25 cellular contexts compared by ENCODE assay signal in genomic region chr4:73244941-73245601, GRCh38. TPM values are rescaled to one million over a fixed set of nuclear protein-coding genes. Genes with fewer than 3 reads are reported as not detected.
DNase-seq lines count a peak whose midpoint lies in the region; ATAC-seq, FAIRE-seq and TF ChIP-seq lines count a peak whose summit lies in the region.
"Had no signal": no experiment of that assay in that cellular context is flagged by ENCODE, and none has a peak within 500 bp of the region (broad histone marks: within the 10 kb centered on the region; RNA-seq: fewer than 3 reads in every experiment).

No MANE protein-coding gene starts in this region.

- peaks cover 34% of the 10 kb centered on the region for H3K4me1 Mint-ChIP-seq in activated CD4-positive, alpha-beta T cell treated with anti-CD3 and anti-CD28 coated beads, Interleukin-2, amount 10 ng/mL, durations not matched to agents 24 days and 14 days
- peaks cover 61 to 83% (median 80%) of the 10 kb centered on the region in 3 donors for H3K4me1 Mint-ChIP-seq in CD8-positive, alpha-beta memory T cell

- peaks cover 100% of the 10 kb centered on the region for H3K79me2 ChIP-seq in K562 (ENCODE audit: control insufficient read depth, insufficient read depth, low read length)
- H3K79me2 ChIP-seq in mesendoderm (ENCODE audit: control insufficient read depth, insufficient read depth, low read length) = peaks cover 53% of the 10 kb centered on the region

- no peak overlapping the region for H3K27ac ChIP-seq in CD8-positive, alpha-beta memory T cell (ENCODE audit: low read depth, low read length)
- H3K27ac ChIP-seq in K562 (ENCODE audit: extremely low read depth, low read depth, low read length) (peak overlapping the region; percentile 60), mesendoderm (ENCODE audit: low read depth, low read length) (no peak overlapping the region)
- H3K27ac ChIP-seq: breast epithelium, esophagus squamous epithelium, lower lobe of right lung, SJSA1, suprapubic skin had no signal

- 78% methylated on average over 4 of the region's 4 CpGs for WGBS in K562 (ENCODE audit: insufficient coverage, low coverage, missing lambda C conversion rate)
- no CpG with 5 or more reads among the region's 4 CpGs for WGBS in mesendoderm (ENCODE audit: extremely low coverage, insufficient coverage, low lambda C conversion rate)

- no peak overlapping the region for H2BK5ac ChIP-seq in mesendoderm (ENCODE audit: low read length)

- no peak overlapping the region for H4K5ac ChIP-seq in mesendoderm (ENCODE audit: low read length)

- peaks cover 6% of the 10 kb centered on the region for H3K79me1 ChIP-seq in mesendoderm (ENCODE audit: low read length)

- H3K4me2 ChIP-seq in K562 (ENCODE audit: insufficient read depth, low read length) (peak overlapping the region; percentile 45; the same call in 1 of the 2 replicates), mesendoderm (ENCODE audit: low read length) (no peak overlapping the region)

- no peak overlapping the region for H4K8ac ChIP-seq in mesendoderm (ENCODE audit: low read depth, low read length)

- no peak for DNase-seq in activated CD4-positive, alpha-beta T cell treated with anti-CD3 and anti-CD28 coated beads, Interleukin-2, amount 10 ng/mL, durations not matched to agents 24 days and 14 days
- no peak for DNase-seq in activated CD4-positive, alpha-beta T cell treated with anti-CD3 and anti-CD28 coated beads for 48 hours
- no peak for DNase-seq in CD8-positive, alpha-beta memory T cell
- DNase-seq in K562 (ENCODE audit: extremely low read depth in 1 of 4, low spot score in 3 of 4) (no peak), mesendoderm (peak; percentile 24), HK-2 (ENCODE audit: unreplicated experiment) (no peak)
- DNase-seq: activated effector memory CD4-positive, alpha-beta T cell treated with Interleukin-2 at 50 U/mL for 16 hours; amygdala; esophagus squamous epithelium; GDM1; Kasumi-1; lower lobe of right lung; MV-4-11; NCI-H146; NCI-H524 treated with DMSO at 0.1 percent for 48 hours; occipital lobe had no signal

- H3K9ac ChIP-seq in K562 (ENCODE audit: insufficient read depth in 1 of 2, low read depth in 2 of 2, low read length in 2 of 2) (no peak overlapping the region; a peak in 1 of 4 replicates), mesendoderm (ENCODE audit: low read length) (no peak overlapping the region)

- intact Hi-C loops in activated CD4-positive, alpha-beta T cell treated with anti-CD3 and anti-CD28 coated beads, Interleukin-2, amount 10 ng/mL, durations not matched to agents 24 days and 14 days (cut with micrococcal nuclease) = no loop called here
- intact Hi-C loops in K562 (cut with micrococcal nuclease) = loop anchor here (5.0 kb wide), 1 partner anchor 63 kb away; no protein-coding TSS in a partner anchor

- no peak for TF ChIP-seq EP300 in K562 (IDR thresholded peaks at IDR 0.05; ENCODE audit: low read length)

- H2BK120ac ChIP-seq in mesendoderm (ENCODE audit: low read depth, low read length) = no peak overlapping the region

- peak overlapping the region; percentile 52 for H3K27ac Mint-ChIP-seq in activated CD4-positive, alpha-beta T cell treated with anti-CD3 and anti-CD28 coated beads, Interleukin-2, amount 10 ng/mL, durations not matched to agents 24 days and 14 days
- H3K27ac Mint-ChIP-seq in CD8-positive, alpha-beta memory T cell = peak overlapping the region in 5 of 8 donors; percentile 10 to 77 (median 39)

- POLR2A ChIA-PET in CD8-positive, alpha-beta memory T cell (lab: Charles Lee) = no interaction called here
- POLR2A ChIA-PET in K562 (lab: Yijun Ruan, JAX) = interaction anchor here (1.7 kb wide), 2 partner anchors 10 to 13 kb away, joined by 4 to 5 read pairs; no protein-coding TSS in a partner anchor

- ATAC-seq in K562 (peak; percentile 19), HG02642 (IDR thresholded peaks at IDR 0.05; ENCODE audit: poor library complexity, unreplicated experiment) (no peak), HG03442 (IDR thresholded peaks at IDR 0.05; ENCODE audit: unreplicated experiment) (no peak)
- ATAC-seq: lower lobe of right lung had no signal

- no peak for TF ChIP-seq CTCF in K562 (IDR thresholded peaks at IDR 0.05 in 2 of 3, conservative IDR thresholded peaks at IDR 0.05 in 1 of 3; ENCODE audit: insufficient read depth in 2 of 3, low read depth in 1 of 3, low read length in 3 of 3)

- H3K18ac ChIP-seq in mesendoderm (ENCODE audit: low read length) = no peak overlapping the region

- no peaks in the 10 kb centered on the region for H3K9me1 ChIP-seq in K562 (ENCODE audit: control insufficient read depth, insufficient read depth, low read length)

- H3K4me1 ChIP-seq in CD8-positive, alpha-beta memory T cell (ENCODE audit: insufficient read depth, low read length) = peaks cover 36% of the 10 kb centered on the region
- H3K4me1 ChIP-seq in K562 (replicated peaks in 1 of 2; ENCODE audit: control insufficient read depth in 2 of 2, insufficient read depth in 2 of 2, low read length in 2 of 2) (peaks cover 0 to 18% of the 10 kb centered on the region in 2 experiments; a peak in 2 of 5 replicates), mesendoderm (ENCODE audit: control insufficient read depth, low read depth, low read length) (no peaks in the 10 kb centered on the region)
- H3K4me1 ChIP-seq: breast epithelium, SJSA1 had no signal

- in situ Hi-C loops in K562 (cut with MboI) = no loop called here

- H3K9me3 Mint-ChIP-seq in activated CD4-positive, alpha-beta T cell treated with anti-CD3 and anti-CD28 coated beads, Interleukin-2, amount 10 ng/mL, durations not matched to agents 24 days and 14 days = no peaks in the 10 kb centered on the region
- H3K9me3 Mint-ChIP-seq in CD8-positive, alpha-beta memory T cell = no peaks in the 10 kb centered on the region

- TF ChIP-seq RAD21 in K562 (CRISPR knock-in tag; conservative IDR thresholded peaks at IDR 0.05 in 1 of 2, IDR thresholded peaks at IDR 0.05 in 1 of 2) = no peak

- H3K27me3 Mint-ChIP-seq in activated CD4-positive, alpha-beta T cell treated with anti-CD3 and anti-CD28 coated beads, Interleukin-2, amount 10 ng/mL, durations not matched to agents 24 days and 14 days = no peaks in the 10 kb centered on the region
- H3K27me3 Mint-ChIP-seq in CD8-positive, alpha-beta memory T cell = no peaks in the 10 kb centered on the region

- peaks cover 34% of the 10 kb centered on the region for H3K36me3 Mint-ChIP-seq in activated CD4-positive, alpha-beta T cell treated with anti-CD3 and anti-CD28 coated beads, Interleukin-2, amount 10 ng/mL, durations not matched to agents 24 days and 14 days (ENCODE audit: low read depth)
- peaks cover 0 to 22% (median 2%) of the 10 kb centered on the region in 3 donors for H3K36me3 Mint-ChIP-seq in CD8-positive, alpha-beta memory T cell

- H3K9me3 ChIP-seq in CD8-positive, alpha-beta memory T cell (ENCODE audit: low read length) = no peaks in the 10 kb centered on the region
- no peaks in the 10 kb centered on the region for H3K9me3 ChIP-seq in K562 (replicated peaks; ENCODE audit: control insufficient read depth, insufficient read depth, low read depth, low read length)
- H3K9me3 ChIP-seq: breast epithelium, esophagus squamous epithelium, lower lobe of right lung, SJSA1, suprapubic skin had no signal

- peak; percentile 6 for FAIRE-seq in K562 (lab: Jason Lieb, UNC)
- FAIRE-seq: colon, frontal cortex, RCC 7860, urothelium cell line had no signal

- H3K27me3 ChIP-seq in CD8-positive, alpha-beta memory T cell (ENCODE audit: insufficient read depth, low read length, poor library complexity, severe bottlenecking) = no peaks in the 10 kb centered on the region
- H3K27me3 ChIP-seq in K562 (ENCODE audit: control insufficient read depth in 2 of 2, insufficient read depth in 2 of 2, low read length in 2 of 2) (no peaks in the 10 kb centered on the region), mesendoderm (ENCODE audit: insufficient read depth, low read length, poor library complexity) (no peaks in the 10 kb centered on the region)
- H3K27me3 ChIP-seq: breast epithelium, esophagus squamous epithelium, SJSA1, suprapubic skin had no signal

- H2AFZ ChIP-seq in K562 (ENCODE audit: low read depth, low read length) = no peak overlapping the region

- BruUV-seq in K562 (replicated peaks; lab: Mats Ljungman, UMichigan) = no TSS peak

- H3K56ac ChIP-seq in mesendoderm (ENCODE audit: low read length) = no peak overlapping the region

- no peak overlapping the region for H3K4me3 ChIP-seq in CD8-positive, alpha-beta memory T cell (ENCODE audit: low read length)
- H3K4me3 ChIP-seq in K562 (no peak overlapping the region), mesendoderm (ENCODE audit: low read length) (no peak overlapping the region)
- H3K4me3 ChIP-seq: breast epithelium, esophagus squamous epithelium, lower lobe of right lung, SJSA1, suprapubic skin had no signal

- no peak overlapping the region for H3K4me3 Mint-ChIP-seq in activated CD4-positive, alpha-beta T cell treated with anti-CD3 and anti-CD28 coated beads, Interleukin-2, amount 10 ng/mL, durations not matched to agents 24 days and 14 days
- peak overlapping the region in 3 of 7 donors; percentile 2 to 62 (median 13) for H3K4me3 Mint-ChIP-seq in CD8-positive, alpha-beta memory T cell

- H3K23ac ChIP-seq in mesendoderm (ENCODE audit: low read length) = no peak overlapping the region

- H3K36me3 ChIP-seq in CD8-positive, alpha-beta memory T cell (ENCODE audit: insufficient read depth, low read length) = no peaks in the 10 kb centered on the region
- H3K36me3 ChIP-seq in K562 (ENCODE audit: control insufficient read depth, insufficient read depth, low read length) = peaks cover 33% of the 10 kb centered on the region; the same call in 2 of the 3 replicates
- H3K36me3 ChIP-seq in mesendoderm (ENCODE audit: control insufficient read depth, insufficient read depth, low read length) = no peaks in the 10 kb centered on the region
- H3K36me3 ChIP-seq: breast epithelium, lower lobe of right lung, suprapubic skin had no signal

- H4K20me1 ChIP-seq in K562 (replicated peaks; ENCODE audit: control insufficient read depth, insufficient read depth, low read length) = peaks cover 10% of the 10 kb centered on the region; the same call in 1 of the 2 replicates

- TF ChIP-seq POLR2A in K562 (conservative IDR thresholded peaks at IDR 0.05) = no peak

- no peak overlapping the region for H2BK15ac ChIP-seq in mesendoderm (replicated peaks; ENCODE audit: low read depth)

- CTCF ChIA-PET in CD8-positive, alpha-beta memory T cell (lab: Charles Lee) = no interaction called here
- CTCF ChIA-PET in K562 (lab: Yijun Ruan, JAX; ENCODE audit: low intra/inter-chr PET ratio) = no interaction called here

- H2AK5ac ChIP-seq in mesendoderm (ENCODE audit: low read length) = no peak overlapping the region

- H3K4ac ChIP-seq in mesendoderm (ENCODE audit: low read depth, low read length) = no peak overlapping the region

RNA-seq across cellular contexts. Expression of gene ANKRD17, which starts 13.5 kb away (rescaled TPM):
- 67.4 and 76.5 TPM in 2 replicates for total RNA-seq in activated CD4-positive, alpha-beta T cell treated with anti-CD3 and anti-CD28 coated beads, Interleukin-2, amount 10 ng/mL, durations not matched to agents 24 days and 14 days
- total RNA-seq in CD8-positive, alpha-beta memory T cell = 10 to 100 TPM; 57.6 to 61.9 TPM
- polyA plus RNA-seq in CD8-positive, alpha-beta memory T cell = 15.7 TPM
- 75.2 and 214 TPM in 2 replicates for total RNA-seq in K562 (2011; cell fraction: chromatin; rRNA removed; ENCODE audit: low replicate concordance)
- total RNA-seq in K562 (2011; cell fraction: nucleolus; rRNA removed) = 40.7 and 57.2 TPM in 2 replicates
- 73.1 and 77.5 TPM in 2 replicates for total RNA-seq in K562 (2011; cell fraction: nucleoplasm; rRNA removed)
- 40.0 and 42.2 TPM in 2 replicates for total RNA-seq in K562 (2014; rRNA removed)
- total RNA-seq in K562 (2014; rRNA removed; fragmentation: Illumina TruSeq; extraction: Trizol) = 52.2 and 59.0 TPM in 2 replicates
- 53.8 and 55.5 TPM in 2 replicates for total RNA-seq in K562 (2015; rRNA removed; fragmentation: Illumina TruSeq; extraction: Trizol)
- total RNA-seq in K562 (2021) = 67.4 and 73.2 TPM in 2 replicates
- 86.9 and 89.3 TPM in 2 replicates for polyA plus RNA-seq in K562 (2011; rRNA removed)
- polyA plus RNA-seq in K562 (2011; cell fraction: cytosol; rRNA removed) = 46.3 and 63.7 TPM in 2 replicates
- polyA plus RNA-seq in K562 (2011; cell fraction: nucleus; rRNA removed) = 73.9 and 82.8 TPM in 2 replicates
- polyA plus RNA-seq in K562 (2012) = 26.2 and 39.0 TPM in 2 replicates
- polyA plus RNA-seq in K562 (2014; fragmentation: Illumina TruSeq; extraction: Trizol) = 55.0 and 58.9 TPM in 2 replicates
- 10 to 100 TPM; 25.5 to 26.9 TPM for polyA plus RNA-seq in K562 (2014; fragmentation: Nextera tagmentation; extraction: Ambion mirVana)
- polyA plus RNA-seq in K562 (2014; rRNA removed) = 34.4 and 37.8 TPM in 2 replicates
- 220 and 227 TPM in 2 replicates for polyA minus RNA-seq in K562 (2011; rRNA and poly(A)+ RNA removed)
- 81.2 and 104 TPM in 2 replicates for polyA minus RNA-seq in K562 (2011; cell fraction: cytosol; rRNA and poly(A)+ RNA removed)
- 58.8 and 101 TPM in 2 replicates for polyA minus RNA-seq in K562 (2011; cell fraction: nucleus; rRNA and poly(A)+ RNA removed)
- 30.5 TPM for polyA plus RNA-seq in mesendoderm (2013, experiment 1 of 2)
- 30.4 TPM for polyA plus RNA-seq in mesendoderm (2013, experiment 2 of 2)
